Comparison of ENCODE assay signal across 20 cellular contexts in genomic region chr7:3866279-3866678, GRCh38.
A peak's percentile ranks its signal among the peaks of the same experiment; 100 is the strongest.
DNase-seq lines count a peak whose midpoint lies in the region; ATAC-seq and TF ChIP-seq lines count a peak whose summit lies in the region.
"Had no signal": no experiment of that assay in that cellular context is flagged by ENCODE, and none has a peak within 500 bp of the region (broad histone marks: within the 10 kb centered on the region; RNA-seq: fewer than 3 reads in every experiment).

No MANE protein-coding gene starts in this region.

- ATAC-seq in left ventricle myocardium superior (peak; percentile 32), mucosa of descending colon (peak; percentile 25), HG03460 (IDR thresholded peaks at IDR 0.05; ENCODE audit: unreplicated experiment) (no peak), natural killer cell (no peak)

- no peaks in the 10 kb centered on the region for H3K9me3 ChIP-seq in mucosa of descending colon
- H3K9me3 ChIP-seq in subcutaneous abdominal adipose tissue (ENCODE audit: control insufficient read depth in 5 of 5, low read length in 5 of 5) = no peaks in the 10 kb centered on the region

- H3K9ac ChIP-seq in subcutaneous abdominal adipose tissue (ENCODE audit: low read length in 5 of 5) = no peak overlapping the region

- no peaks in the 10 kb centered on the region for H3K36me3 Mint-ChIP-seq in natural killer cell

- TF ChIP-seq CTCF in mucosa of descending colon (IDR thresholded peaks at IDR 0.05) = no peak
- TF ChIP-seq CTCF in natural killer cell (IDR thresholded peaks at IDR 0.05) = no peak

- DNase-seq in left ventricle myocardium superior (no peak), cardiac septum (ENCODE audit: low spot score) (no peak), mucosa of descending colon (peak in 1 of 3 donors; percentile 25), germinal center (ENCODE audit: low spot score) (no peak), natural killer cell (no peak)
- DNase-seq: Calu3; CD8-positive, alpha-beta memory T cell; DMS153; H7; KBM-7; NCI-H1092; NCI-H1436; NCI-H187 treated with DMSO at 0.1 percent for 48 hours; NCI-H2107; NCI-H446 treated with DMSO at 0.1 percent for 48 hours; NCI-H526 treated with DMSO at 0.1 percent for 48 hours; SHP77 treated with DMSO at 0.1 percent for 48 hours had no signal

- H3K4me3 Mint-ChIP-seq in natural killer cell = no peak overlapping the region
- H3K4me3 Mint-ChIP-seq: CD8-positive, alpha-beta memory T cell had no signal

- H3K4me1 Mint-ChIP-seq in natural killer cell = no peaks in the 10 kb centered on the region
- H3K4me1 Mint-ChIP-seq: CD8-positive, alpha-beta memory T cell had no signal

- H3K4me1 ChIP-seq in mucosa of descending colon (ENCODE audit: low read depth) (no peaks in the 10 kb centered on the region), subcutaneous abdominal adipose tissue (ENCODE audit: control insufficient read depth in 5 of 5, insufficient read depth in 5 of 5, low read length in 5 of 5) (peaks cover 13 to 39% (median 27%) of the 10 kb centered on the region in 5 donors)

- H3K27me3 ChIP-seq in subcutaneous abdominal adipose tissue (ENCODE audit: control insufficient read depth in 5 of 5, insufficient read depth in 4 of 5, low read length in 5 of 5) = no peaks in the 10 kb centered on the region

- peaks cover 7 to 11% of the 10 kb centered on the region in 2 donors for H3K27me3 Mint-ChIP-seq in natural killer cell (ENCODE audit: low read depth in 2 of 2)

- H3K9me3 Mint-ChIP-seq in natural killer cell = no peaks in the 10 kb centered on the region

- H3K27ac Mint-ChIP-seq in natural killer cell = no peak overlapping the region
- H3K27ac Mint-ChIP-seq: CD8-positive, alpha-beta memory T cell had no signal

- H3K4me3 ChIP-seq in mucosa of descending colon = no peak overlapping the region
- H3K4me3 ChIP-seq in subcutaneous abdominal adipose tissue (ENCODE audit: low read depth in 1 of 5, low read length in 5 of 5) = no peak overlapping the region

- intact Hi-C loops in left ventricle myocardium superior (cut with micrococcal nuclease) (no loop called here), cardiac septum (cut with DNase I) (no loop called here), mucosa of descending colon (cut with DNase I, micrococcal nuclease) (no loop called here), natural killer cell (cut with micrococcal nuclease) (no loop called here)

- no peaks in the 10 kb centered on the region for H3K36me3 ChIP-seq in mucosa of descending colon (ENCODE audit: low read depth)
- H3K36me3 ChIP-seq in subcutaneous abdominal adipose tissue (ENCODE audit: control insufficient read depth in 5 of 5, insufficient read depth in 5 of 5, low read length in 5 of 5) = no peaks in the 10 kb centered on the region

- peak overlapping the region; percentile 38 for H3K27ac ChIP-seq in subcutaneous abdominal adipose tissue (ENCODE audit: low read depth, low read length)
- H3K27ac ChIP-seq: C4-2B had no signal

Comparison
In these comparisons a context has a peak if more than half of its experiments do, and no peak if none do; other contexts are left out.
1. ATAC-seq: peak in left ventricle myocardium superior (single experiment) and mucosa of descending colon (single experiment); none in HG03460 (single experiment) and natural killer cell (0 of 3).